1 cellular context compared by ENCODE assay signal in genomic region chr22:38505595-38506117, GRCh38.
TF ChIP-seq lines count a peak whose summit lies in the region.

No MANE protein-coding gene starts in this region.

TF ChIP-seq in HepG2, 621 proteins besides CTCF, POLR2A, EP300 and RAD21 (continued from another document and continues in another):
- no peak for TF ChIP-seq ZBTB40 (IDR thresholded peaks at IDR 0.05)
- TF ChIP-seq ZBTB40 (CRISPR knock-in tag; IDR thresholded peaks at IDR 0.05), result peak; percentile 42; the same call in 1 of the 2 replicates
- no peak for TF ChIP-seq RARG (CRISPR knock-in tag; IDR thresholded peaks at IDR 0.05; ENCODE audit: low read depth)
- no peak for TF ChIP-seq TERF1 (CRISPR knock-in tag; IDR thresholded peaks at IDR 0.05)
- TF ChIP-seq ISL2 (CRISPR knock-in tag; IDR thresholded peaks at IDR 0.05), result no peak; the same call in 1 of the 2 replicates
- TF ChIP-seq ZNF143 (CRISPR knock-in tag; IDR thresholded peaks at IDR 0.05), result no peak
- TF ChIP-seq ZBTB1 (CRISPR knock-in tag; IDR thresholded peaks at IDR 0.05; ENCODE audit: borderline replicate concordance), result no peak
- TF ChIP-seq FOXA3 (CRISPR knock-in tag; IDR thresholded peaks at IDR 0.05), result no peak
- TF ChIP-seq RBM22 (optimal IDR thresholded peaks at IDR 0.05; ENCODE audit: low read length), result no peak
- no peak for TF ChIP-seq BRD4 (CRISPR knock-in tag; IDR thresholded peaks at IDR 0.05)
- TF ChIP-seq UBTF (CRISPR knock-in tag; IDR thresholded peaks at IDR 0.05), result peak; percentile 82; the same call in 1 of the 2 replicates
- no peak for TF ChIP-seq BCLAF1 (IDR thresholded peaks at IDR 0.05)
- no peak for TF ChIP-seq THYN1 (CRISPR knock-in tag; IDR thresholded peaks at IDR 0.05; ENCODE audit: borderline replicate concordance, low read depth)
- TF ChIP-seq ZNF780A (CRISPR knock-in tag; IDR thresholded peaks at IDR 0.05), result no peak
- no peak for TF ChIP-seq LCORL (IDR thresholded peaks at IDR 0.05)
- TF ChIP-seq LCORL (CRISPR knock-in tag; IDR thresholded peaks at IDR 0.05), result no peak
- TF ChIP-seq TEF (CRISPR knock-in tag; IDR thresholded peaks at IDR 0.05), result no peak
- no peak for TF ChIP-seq FOXO4 (CRISPR knock-in tag; conservative IDR thresholded peaks at IDR 0.05)
- TF ChIP-seq ZNF576 (CRISPR knock-in tag; IDR thresholded peaks at IDR 0.05), result no peak
- TF ChIP-seq TSC22D2 (CRISPR knock-in tag; IDR thresholded peaks at IDR 0.05; ENCODE audit: borderline replicate concordance), result no peak
- TF ChIP-seq ZNF615 (CRISPR knock-in tag; IDR thresholded peaks at IDR 0.05; ENCODE audit: borderline replicate concordance), result no peak
- 0 out of 2 replicates have a peak, but pooled peaks have one; percentile 5 for TF ChIP-seq ERF (CRISPR knock-in tag; IDR thresholded peaks at IDR 0.05)
- TF ChIP-seq ZNF24 (IDR thresholded peaks at IDR 0.05), result no peak
- no peak for TF ChIP-seq PRMT3 (CRISPR knock-in tag; IDR thresholded peaks at IDR 0.05; ENCODE audit: borderline replicate concordance, low read depth)
- TF ChIP-seq NR2F1 (CRISPR knock-in tag; IDR thresholded peaks at IDR 0.05), result no peak
- TF ChIP-seq TCF7L2 (IDR thresholded peaks at IDR 0.05; ENCODE audit: low read depth, low read length), result no peak
- no peak for TF ChIP-seq ZNF790 (CRISPR knock-in tag; IDR thresholded peaks at IDR 0.05; ENCODE audit: borderline replicate concordance)
- no peak for TF ChIP-seq ZNF577 (CRISPR knock-in tag; IDR thresholded peaks at IDR 0.05; ENCODE audit: borderline replicate concordance, low read depth)
- no peak for TF ChIP-seq HHEX (CRISPR knock-in tag; IDR thresholded peaks at IDR 0.05)
- TF ChIP-seq ARID3A (IDR thresholded peaks at IDR 0.05; ENCODE audit: low read depth, low read length), result no peak
- no peak for TF ChIP-seq RAD51 (IDR thresholded peaks at IDR 0.05; ENCODE audit: borderline replicate concordance)
- TF ChIP-seq ZNF263 (CRISPR knock-in tag; IDR thresholded peaks at IDR 0.05), result no peak
- no peak for TF ChIP-seq GABPA (IDR thresholded peaks at IDR 0.05; ENCODE audit: low read depth, low read length)
- no peak for TF ChIP-seq GABPA (CRISPR knock-in tag; IDR thresholded peaks at IDR 0.05; ENCODE audit: low read depth)
- no peak; the same call in 1 of the 2 replicates for TF ChIP-seq ZNF317 (CRISPR knock-in tag; IDR thresholded peaks at IDR 0.05)
- TF ChIP-seq KDM2A (CRISPR knock-in tag; IDR thresholded peaks at IDR 0.05; ENCODE audit: borderline replicate concordance, low read depth), result no peak
- peak; percentile 47 for TF ChIP-seq ZNF740 (CRISPR knock-in tag; IDR thresholded peaks at IDR 0.05)
- no peak for TF ChIP-seq ZBTB43 (CRISPR knock-in tag; conservative IDR thresholded peaks at IDR 0.05)
